In the genomic region with DNA sequence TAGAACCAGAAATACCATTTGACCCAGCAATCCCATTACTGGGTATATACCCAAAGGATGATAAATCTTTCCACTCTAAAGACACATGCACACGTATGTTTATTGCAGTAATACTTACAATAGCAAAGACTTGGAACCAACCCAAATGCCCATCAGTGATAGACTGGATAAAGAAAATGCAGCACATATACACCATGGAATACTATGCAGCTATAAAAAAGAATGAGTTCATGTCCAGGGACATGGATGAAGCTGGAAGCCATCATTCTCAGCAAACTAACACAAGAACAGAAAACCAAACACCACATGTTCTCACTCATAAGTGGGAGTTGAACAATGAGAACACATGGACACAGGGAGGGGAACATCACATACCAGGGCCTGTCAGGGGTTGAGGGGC, we compare ENCODE assay signal across 5 cellular contexts.
DNase-seq lines count a peak whose midpoint lies in the region; ATAC-seq, FAIRE-seq and TF ChIP-seq lines count a peak whose summit lies in the region.
"Not testable (repeated sequence)": the region's sequence is repeated elsewhere in the genome, so short reads cannot be mapped to it uniquely, and the experiment has no call there.

No MANE protein-coding gene starts in this region.

- not testable (repeated sequence) for TF ChIP-seq RAD21 in A549 (conservative IDR thresholded peaks at IDR 0.05 in 1 of 2, IDR thresholded peaks at IDR 0.05 in 1 of 2); HepG2 (CRISPR knock-in tag; IDR thresholded peaks at IDR 0.05)

- DNase-seq in A549 (ENCODE audit: low read depth in 1 of 2, low spot score in 1 of 2); RWPE2 (ENCODE audit: low spot score); endothelial cell (ENCODE audit: low spot score); HepG2 (ENCODE audit: low spot score): not testable (repeated sequence)

- not testable (repeated sequence) for H2AFZ ChIP-seq in HepG2 (ENCODE audit: low read length)

- not testable (repeated sequence) for H3K4me3 Mint-ChIP-seq in endothelial cell (ENCODE audit: unreplicated experiment)

- POLR2A ChIA-PET in A549 (lab: Yijun Ruan, JAX); HEK293 (lab: Yijun Ruan, JAX); HepG2 (lab: Yijun Ruan, JAX): not testable (repeated sequence)

- H3K9ac ChIP-seq in HepG2 (ENCODE audit: insufficient read depth, low read depth, low read length): not testable (repeated sequence)

- H3K4me1 Mint-ChIP-seq in endothelial cell (ENCODE audit: unreplicated experiment): peaks cover 13% of the 10 kb centered on the region

- not testable (repeated sequence) for BruUV-seq in HepG2 (replicated peaks; lab: Mats Ljungman, UMichigan)

- not testable (repeated sequence) for H3K36me3 ChIP-seq in HEK293 (ENCODE audit: control insufficient read depth in 2 of 2, insufficient read depth in 1 of 2, low read length in 2 of 2); RWPE2 (ENCODE audit: low read depth); HepG2 (replicated peaks in 1 of 2; ENCODE audit: control insufficient read depth in 1 of 2, insufficient read depth in 2 of 2, low read length in 2 of 2)

- not testable (repeated sequence) for H3K79me2 ChIP-seq in HepG2 (ENCODE audit: insufficient read depth, low read length)

- H3K36me3 Mint-ChIP-seq in endothelial cell (ENCODE audit: low read depth, unreplicated experiment): not testable (repeated sequence)

- H3K27ac ChIP-seq in A549: peak overlapping the region; percentile 67 to 79; a peak in 5 of 6 replicates
- H3K27ac ChIP-seq in HEK293 (ENCODE audit: extremely low read depth, low read depth, low read length); HepG2 (ENCODE audit: extremely low read length, insufficient read depth, low read length): not testable (repeated sequence)
- peak overlapping the region; percentile 88 for H3K27ac ChIP-seq in RWPE2 (ENCODE audit: poor library complexity, severe bottlenecking)

- ATAC-seq in A549; RWPE2 (ENCODE audit: low read depth); HepG2: not testable (repeated sequence)

- not testable (repeated sequence) for TF ChIP-seq CTCF in A549 (IDR thresholded peaks at IDR 0.05); HEK293 (tag by site-specific recombination; IDR thresholded peaks at IDR 0.05); RWPE2 (IDR thresholded peaks at IDR 0.05; ENCODE audit: poor library complexity, severe bottlenecking); endothelial cell (IDR thresholded peaks at IDR 0.05; ENCODE audit: unreplicated experiment); HepG2 (CRISPR knock-in tag; IDR thresholded peaks at IDR 0.05)

- TF ChIP-seq EP300 in A549 (IDR thresholded peaks at IDR 0.05); HepG2 (IDR thresholded peaks at IDR 0.05; ENCODE audit: low read depth in 2 of 2, low read length in 2 of 2); HepG2 (CRISPR knock-in tag; IDR thresholded peaks at IDR 0.05; ENCODE audit: borderline replicate concordance): not testable (repeated sequence)

- not testable (repeated sequence) for H4K20me1 ChIP-seq in HepG2 (ENCODE audit: insufficient read depth, low read length)

- in situ Hi-C loops in HepG2 (cut with HindIII; ENCODE audit: extremely low pct_ligation_motif_present, low pct_unique_long_range_greater_than_20kb): not testable (repeated sequence)

- H3K9me3 ChIP-seq in A549; HEK293 (ENCODE audit: control insufficient read depth, insufficient read depth, low read depth, low read length); RWPE2 (ENCODE audit: severe bottlenecking); HepG2 (ENCODE audit: low read length): not testable (repeated sequence)

- peak overlapping the region; percentile 13 for H3K27ac Mint-ChIP-seq in endothelial cell (ENCODE audit: unreplicated experiment)

- WGBS in A549 (ENCODE audit: missing lambda C conversion rate): 93% methylated on average over 1 of the region's 1 CpG
- 64% methylated on average over 1 of the region's 1 CpG for WGBS in HepG2 (ENCODE audit: low lambda C conversion rate)

- H3K4me3 ChIP-seq in A549; HEK293 (ENCODE audit: low read depth, low read length); RWPE2 (ENCODE audit: severe bottlenecking); HepG2 (replicated peaks in 1 of 3; ENCODE audit: insufficient read depth in 1 of 3, low read depth in 2 of 3, low read length in 3 of 3): not testable (repeated sequence)

- peak overlapping the region; percentile 77; the same call in 2 of the 3 replicates for H3K4me2 ChIP-seq in A549
- H3K4me2 ChIP-seq in HepG2 (ENCODE audit: low read depth, low read length): not testable (repeated sequence)

- H3K4me1 ChIP-seq in A549 (peaks cover 31% of the 10 kb centered on the region), HEK293 (ENCODE audit: control insufficient read depth, insufficient read depth, low read length) (peaks cover 54% of the 10 kb centered on the region), RWPE2 (ENCODE audit: insufficient read depth, poor library complexity, severe bottlenecking) (peaks cover 37% of the 10 kb centered on the region)
- not testable (repeated sequence) for H3K4me1 ChIP-seq in HepG2 (ENCODE audit: insufficient read depth, low read length)

- not testable (repeated sequence) for H3K9me3 Mint-ChIP-seq in endothelial cell (ENCODE audit: unreplicated experiment)

- H3K27me3 Mint-ChIP-seq in endothelial cell (ENCODE audit: unreplicated experiment): not testable (repeated sequence)

- TF ChIP-seq POLR2A in A549 (IDR thresholded peaks at IDR 0.05; ENCODE audit: low read length); HepG2 (IDR thresholded peaks at IDR 0.05; ENCODE audit: insufficient read depth in 1 of 2, low read depth in 2 of 2, low read length in 2 of 2): not testable (repeated sequence)

- not testable (repeated sequence) for FAIRE-seq in A549 (lab: Jason Lieb, UNC); HepG2 (lab: Jason Lieb, UNC)

- intact Hi-C loops in HepG2 (cut with micrococcal nuclease; ENCODE audit: unreplicated experiment): not testable (repeated sequence)

- not testable (repeated sequence) for H3K27me3 ChIP-seq in RWPE2 (ENCODE audit: insufficient read depth, poor library complexity, severe bottlenecking)
- peaks cover 1 to 70% of the 10 kb centered on the region in 2 experiments for H3K27me3 ChIP-seq in HepG2 (ENCODE audit: control insufficient read depth in 1 of 2, insufficient read depth in 2 of 2, low read length in 2 of 2)

- CTCF ChIA-PET in A549 (lab: Yijun Ruan, JAX); HepG2 (lab: Yijun Ruan, JAX; ENCODE audit: low intra/inter-chr PET ratio, low total read pairs): not testable (repeated sequence)
- CTCF ChIA-PET in HEK293 (lab: Yijun Ruan, JAX): interaction anchor here (0.7 kb wide), 1 partner anchor 155 kb away, joined by 6 read pairs; no protein-coding TSS in a partner anchor

TF ChIP-seq in HepG2, 621 proteins besides CTCF, POLR2A, EP300 and RAD21:
- TF ChIP-seq, protein P1, sequence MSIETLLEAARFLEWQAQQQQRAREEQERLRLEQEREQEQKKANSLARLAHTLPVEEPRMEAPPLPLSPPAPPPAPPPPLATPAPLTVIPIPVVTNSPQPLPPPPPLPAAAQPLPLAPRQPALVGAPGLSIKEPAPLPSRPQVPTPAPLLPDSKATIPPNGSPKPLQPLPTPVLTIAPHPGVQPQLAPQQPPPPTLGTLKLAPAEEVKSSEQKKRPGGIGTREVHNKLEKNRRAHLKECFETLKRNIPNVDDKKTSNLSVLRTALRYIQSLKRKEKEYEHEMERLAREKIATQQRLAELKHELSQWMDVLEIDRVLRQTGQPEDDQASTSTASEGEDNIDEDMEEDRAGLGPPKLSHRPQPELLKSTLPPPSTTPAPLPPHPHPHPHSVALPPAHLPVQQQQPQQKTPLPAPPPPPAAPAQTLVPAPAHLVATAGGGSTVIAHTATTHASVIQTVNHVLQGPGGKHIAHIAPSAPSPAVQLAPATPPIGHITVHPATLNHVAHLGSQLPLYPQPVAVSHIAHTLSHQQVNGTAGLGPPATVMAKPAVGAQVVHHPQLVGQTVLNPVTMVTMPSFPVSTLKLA (IDR thresholded peaks at IDR 0.05): 0 out of 2 replicates have a peak, but pooled peaks have one; percentile 8
